Comparison of ENCODE assay signal across 1 cellular context in the genomic region with DNA sequence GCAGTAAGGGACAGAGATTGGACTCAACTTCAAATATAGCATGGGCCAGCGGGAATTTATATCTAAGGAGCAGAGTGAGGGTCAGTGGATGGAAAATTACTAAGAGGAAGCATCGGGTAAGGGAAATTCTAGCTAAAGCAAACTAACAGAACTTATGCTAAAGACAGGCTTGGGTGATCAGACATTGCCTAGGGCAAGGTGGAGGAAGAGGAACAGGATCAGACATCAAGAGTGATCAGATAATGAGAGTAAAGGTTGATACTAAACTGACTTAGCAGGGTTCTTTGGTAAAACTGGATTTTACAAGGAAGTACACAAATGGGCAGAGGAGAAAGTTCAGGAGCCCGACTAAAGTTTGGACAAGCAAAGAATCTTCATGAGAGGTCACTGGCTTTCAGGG.
TF ChIP-seq lines count a peak whose summit lies in the region.

No MANE protein-coding gene starts in this region.

TF ChIP-seq in SK-N-SH, 30 proteins besides CTCF, POLR2A, EP300 and RAD21 (continued from another document):
- TF ChIP-seq, protein P1, sequence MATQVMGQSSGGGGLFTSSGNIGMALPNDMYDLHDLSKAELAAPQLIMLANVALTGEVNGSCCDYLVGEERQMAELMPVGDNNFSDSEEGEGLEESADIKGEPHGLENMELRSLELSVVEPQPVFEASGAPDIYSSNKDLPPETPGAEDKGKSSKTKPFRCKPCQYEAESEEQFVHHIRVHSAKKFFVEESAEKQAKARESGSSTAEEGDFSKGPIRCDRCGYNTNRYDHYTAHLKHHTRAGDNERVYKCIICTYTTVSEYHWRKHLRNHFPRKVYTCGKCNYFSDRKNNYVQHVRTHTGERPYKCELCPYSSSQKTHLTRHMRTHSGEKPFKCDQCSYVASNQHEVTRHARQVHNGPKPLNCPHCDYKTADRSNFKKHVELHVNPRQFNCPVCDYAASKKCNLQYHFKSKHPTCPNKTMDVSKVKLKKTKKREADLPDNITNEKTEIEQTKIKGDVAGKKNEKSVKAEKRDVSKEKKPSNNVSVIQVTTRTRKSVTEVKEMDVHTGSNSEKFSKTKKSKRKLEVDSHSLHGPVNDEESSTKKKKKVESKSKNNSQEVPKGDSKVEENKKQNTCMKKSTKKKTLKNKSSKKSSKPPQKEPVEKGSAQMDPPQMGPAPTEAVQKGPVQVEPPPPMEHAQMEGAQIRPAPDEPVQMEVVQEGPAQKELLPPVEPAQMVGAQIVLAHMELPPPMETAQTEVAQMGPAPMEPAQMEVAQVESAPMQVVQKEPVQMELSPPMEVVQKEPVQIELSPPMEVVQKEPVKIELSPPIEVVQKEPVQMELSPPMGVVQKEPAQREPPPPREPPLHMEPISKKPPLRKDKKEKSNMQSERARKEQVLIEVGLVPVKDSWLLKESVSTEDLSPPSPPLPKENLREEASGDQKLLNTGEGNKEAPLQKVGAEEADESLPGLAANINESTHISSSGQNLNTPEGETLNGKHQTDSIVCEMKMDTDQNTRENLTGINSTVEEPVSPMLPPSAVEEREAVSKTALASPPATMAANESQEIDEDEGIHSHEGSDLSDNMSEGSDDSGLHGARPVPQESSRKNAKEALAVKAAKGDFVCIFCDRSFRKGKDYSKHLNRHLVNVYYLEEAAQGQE (IDR thresholded peaks at IDR 0.05; ENCODE audit: low read depth, low read length), result no peak
